In the genomic region with DNA sequence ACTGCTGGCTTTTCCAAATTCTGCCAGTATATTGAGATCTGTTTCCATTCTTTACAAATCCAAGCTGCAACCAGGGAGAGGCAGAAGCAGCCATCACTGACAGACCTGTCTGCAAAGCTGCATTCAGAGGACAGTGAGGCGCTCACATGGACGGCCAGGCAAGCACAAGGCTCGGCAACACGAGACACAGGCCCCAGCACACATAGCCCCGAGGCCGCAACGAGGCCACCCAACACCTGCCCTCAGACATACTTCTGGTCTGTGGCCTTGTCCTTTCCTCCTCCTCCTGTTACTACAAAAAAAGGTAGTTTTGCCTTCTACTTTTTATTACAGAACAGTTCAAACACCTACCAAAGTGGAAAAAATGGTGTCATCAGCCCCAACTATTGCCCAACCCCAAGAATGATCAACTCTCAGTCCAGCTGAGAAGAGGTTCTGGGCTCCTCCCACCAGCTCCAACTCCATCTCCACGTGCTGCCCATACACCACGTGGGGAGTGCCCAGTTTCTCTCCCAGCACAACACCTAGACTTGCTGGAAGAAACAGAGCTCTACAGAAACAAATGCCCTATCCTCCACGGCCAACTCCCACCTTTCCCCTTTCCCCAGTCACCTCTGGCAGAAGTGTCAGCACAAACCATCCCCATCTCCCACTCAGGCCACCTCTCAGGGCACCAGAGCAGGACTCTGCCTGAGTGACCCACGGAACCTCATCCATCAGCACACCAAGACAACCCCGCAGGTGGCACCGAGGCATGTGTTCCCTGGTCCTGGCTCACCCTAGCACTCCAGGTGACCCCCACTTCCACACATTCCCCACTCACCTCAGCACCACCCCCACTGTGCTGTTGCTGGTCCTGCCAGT, we compare ENCODE assay signal across 13 cellular contexts. TPM values are rescaled to one million over a fixed set of nuclear protein-coding genes. Genes with fewer than 3 reads are reported as not detected.
A peak's percentile ranks its signal among the peaks of the same experiment; 100 is the strongest.
DNase-seq lines count a peak whose midpoint lies in the region; ATAC-seq, FAIRE-seq and TF ChIP-seq lines count a peak whose summit lies in the region.
"Had no signal": no experiment of that assay in that cellular context is flagged by ENCODE, and none has a peak within 500 bp of the region (broad histone marks: within the 10 kb centered on the region; RNA-seq: fewer than 3 reads in every experiment).

No MANE protein-coding gene starts in this region.

- H3K4me3 Mint-ChIP-seq in naive thymus-derived CD4-positive, alpha-beta T cell = no peak overlapping the region

- no peak overlapping the region for H3K4me2 ChIP-seq in K562 (ENCODE audit: insufficient read depth, low read length)

- H3K4me1 ChIP-seq in K562 (replicated peaks in 1 of 2; ENCODE audit: control insufficient read depth in 2 of 2, insufficient read depth in 2 of 2, low read length in 2 of 2) = peaks cover 3 to 13% of the 10 kb centered on the region in 2 experiments; a peak in 3 of 5 replicates
- peaks cover 14 to 23% of the 10 kb centered on the region in 2 donors for H3K4me1 ChIP-seq in lung (ENCODE audit: control insufficient read depth in 2 of 2, insufficient read depth in 2 of 2, low read length in 2 of 2)
- peaks cover 14 to 16% of the 10 kb centered on the region in 2 donors for H3K4me1 ChIP-seq in naive thymus-derived CD4-positive, alpha-beta T cell (ENCODE audit: control insufficient read depth in 2 of 2, insufficient read depth in 2 of 2, low read length in 2 of 2)

- peaks cover 30% of the 10 kb centered on the region for H3K79me2 ChIP-seq in K562 (ENCODE audit: control insufficient read depth, insufficient read depth, low read length)

- no peaks in the 10 kb centered on the region for H3K27me3 Mint-ChIP-seq in naive thymus-derived CD4-positive, alpha-beta T cell

- in situ Hi-C loops in K562 (cut with MboI) = no loop called here

- H3K27ac ChIP-seq in K562 (ENCODE audit: extremely low read depth, low read depth, low read length) (no peak overlapping the region), lung (ENCODE audit: low read depth in 1 of 2, low read length in 1 of 2) (peak overlapping the region in 1 of 2 donors; percentile 43)
- no peak overlapping the region for H3K27ac ChIP-seq in naive thymus-derived CD4-positive, alpha-beta T cell (ENCODE audit: low read depth, low read length)
- H3K27ac ChIP-seq: colonic mucosa had no signal

- no peak overlapping the region for H2AFZ ChIP-seq in K562 (ENCODE audit: low read depth, low read length)

- H3K36me3 ChIP-seq in K562 (ENCODE audit: control insufficient read depth, insufficient read depth, low read length) = peaks cover 82% of the 10 kb centered on the region
- peaks cover 13 to 66% of the 10 kb centered on the region in 2 donors for H3K36me3 ChIP-seq in lung (ENCODE audit: control insufficient read depth in 2 of 2, insufficient read depth in 2 of 2, low read length in 2 of 2)
- peaks cover 44 to 81% (median 55%) of the 10 kb centered on the region in 3 experiments for H3K36me3 ChIP-seq in naive thymus-derived CD4-positive, alpha-beta T cell (ENCODE audit: control insufficient read depth in 2 of 3, insufficient read depth in 3 of 3, low read length in 3 of 3)

- POLR2A ChIA-PET in K562 (lab: Yijun Ruan, JAX) = interaction anchor here (0.6 to 1.2 kb wide), 2 partner anchors 12 to 45 kb away, joined by 3 to 4 read pairs; no protein-coding TSS in a partner anchor
- POLR2A ChIA-PET in naive thymus-derived CD4-positive, alpha-beta T cell (lab: Charles Lee) = no interaction called here

- BruUV-seq in K562 (replicated peaks; lab: Mats Ljungman, UMichigan) = no TSS peak

- no peak for FAIRE-seq in K562 (lab: Jason Lieb, UNC)

- intact Hi-C loops in K562 (cut with micrococcal nuclease) = no loop called here
- intact Hi-C loops in naive thymus-derived CD4-positive, alpha-beta T cell (cut with micrococcal nuclease) = no loop called here

- CTCF ChIA-PET in K562 (lab: Yijun Ruan, JAX; ENCODE audit: low intra/inter-chr PET ratio) = no interaction called here
- CTCF ChIA-PET in naive thymus-derived CD4-positive, alpha-beta T cell (lab: Charles Lee) = no interaction called here

- no peaks in the 10 kb centered on the region for H3K27me3 ChIP-seq in K562 (ENCODE audit: control insufficient read depth in 2 of 2, insufficient read depth in 2 of 2, low read length in 2 of 2)
- no peaks in the 10 kb centered on the region for H3K27me3 ChIP-seq in lung (ENCODE audit: control insufficient read depth, insufficient read depth)
- no peaks in the 10 kb centered on the region for H3K27me3 ChIP-seq in naive thymus-derived CD4-positive, alpha-beta T cell (ENCODE audit: control insufficient read depth in 2 of 2, insufficient read depth in 2 of 2, low read length in 2 of 2)
- H3K27me3 ChIP-seq: colonic mucosa had no signal

- no peaks in the 10 kb centered on the region for H3K9me3 ChIP-seq in K562 (replicated peaks; ENCODE audit: control insufficient read depth, insufficient read depth, low read depth, low read length)
- H3K9me3 ChIP-seq in lung (ENCODE audit: control insufficient read depth in 2 of 2, insufficient read depth in 1 of 2, low read length in 1 of 2) = peaks cover 0 to 2% of the 10 kb centered on the region in 2 donors
- H3K9me3 ChIP-seq in naive thymus-derived CD4-positive, alpha-beta T cell (ENCODE audit: control insufficient read depth in 2 of 3, low read length in 3 of 3) = no peaks in the 10 kb centered on the region
- H3K9me3 ChIP-seq: Caco-2, colonic mucosa had no signal

- peaks cover 34 to 74% (median 62%) of the 10 kb centered on the region in 7 donors for H3K4me1 Mint-ChIP-seq in naive thymus-derived CD4-positive, alpha-beta T cell

- peaks cover 4% of the 10 kb centered on the region; the same call in 1 of the 2 replicates for H4K20me1 ChIP-seq in K562 (replicated peaks; ENCODE audit: control insufficient read depth, insufficient read depth, low read length)

- TF ChIP-seq EP300 in K562 (IDR thresholded peaks at IDR 0.05; ENCODE audit: low read length) = no peak

- no peak for TF ChIP-seq POLR2A in K562 (conservative IDR thresholded peaks at IDR 0.05)

- H3K4me3 ChIP-seq in K562 (no peak overlapping the region), lung (no peak overlapping the region)
- no peak overlapping the region for H3K4me3 ChIP-seq in naive thymus-derived CD4-positive, alpha-beta T cell (ENCODE audit: low read length)
- H3K4me3 ChIP-seq: colonic mucosa had no signal

- peak; percentile 43 for DNase-seq in AG08396 (ENCODE audit: low spot score)
- peak; percentile 21 for DNase-seq in GF-D8 (lab: John Stamatoyannopoulos, UW)
- no peak for DNase-seq in K562 (ENCODE audit: extremely low read depth in 1 of 4, low spot score in 3 of 4)
- peak; percentile 51 for DNase-seq in lung (ENCODE audit: low spot score)
- DNase-seq in iPS-NIHi7 (ENCODE audit: extremely low spot score) = no peak
- DNase-seq in NK-92 (lab: John Stamatoyannopoulos, UW; ENCODE audit: unreplicated experiment) = no peak
- no peak for DNase-seq in naive thymus-derived CD4-positive, alpha-beta T cell
- DNase-seq: activated CD8-positive, alpha-beta memory T cell treated with anti-CD3 and anti-CD28 coated beads, Interleukin-2, amount 50 U/mL, for 48 hours; colonic mucosa; NCI-H1092 treated with DMSO at 0.1 percent for 48 hours had no signal

- WGBS in K562 (ENCODE audit: insufficient coverage, low coverage, missing lambda C conversion rate) = 89% methylated on average over 12 of the region's 13 CpGs
- WGBS in lung, 2 donors = 79 to 84% methylated on average over 13 of the region's 13 CpGs

- peaks cover 32 to 72% (median 46%) of the 10 kb centered on the region in 5 donors for H3K36me3 Mint-ChIP-seq in naive thymus-derived CD4-positive, alpha-beta T cell

- TF ChIP-seq RAD21 in K562 (CRISPR knock-in tag; conservative IDR thresholded peaks at IDR 0.05 in 1 of 2, IDR thresholded peaks at IDR 0.05 in 1 of 2) = no peak

- H3K9me3 Mint-ChIP-seq in naive thymus-derived CD4-positive, alpha-beta T cell = no peaks in the 10 kb centered on the region

- no peak for TF ChIP-seq CTCF in K562 (IDR thresholded peaks at IDR 0.05 in 2 of 3, conservative IDR thresholded peaks at IDR 0.05 in 1 of 3; ENCODE audit: insufficient read depth in 2 of 3, low read depth in 1 of 3, low read length in 3 of 3)
- no peak for TF ChIP-seq CTCF in lung (IDR thresholded peaks at IDR 0.05; ENCODE audit: control extremely low read depth, extremely low read depth)

- H3K9me1 ChIP-seq in K562 (ENCODE audit: control insufficient read depth, insufficient read depth, low read length) = no peaks in the 10 kb centered on the region

- ATAC-seq in K562 (no peak), lung (ENCODE audit: insufficient read depth, low FRiP score) (no peak), GM18511 (IDR thresholded peaks at IDR 0.05; ENCODE audit: unreplicated experiment) (no peak)
- no peak for ATAC-seq in naive thymus-derived CD4-positive, alpha-beta T cell

- H3K27ac Mint-ChIP-seq in naive thymus-derived CD4-positive, alpha-beta T cell = peak overlapping the region in 1 of 9 donors; percentile 27

- no peak overlapping the region for H3K9ac ChIP-seq in K562 (ENCODE audit: insufficient read depth in 1 of 2, low read depth in 2 of 2, low read length in 2 of 2)

RNA-seq across cellular contexts. Expression of a gene that starts 7.4 kb away (rescaled TPM):
- total RNA-seq in K562 (2011; cell fraction: chromatin; rRNA removed; ENCODE audit: low replicate concordance) = 35.8 and 48.6 TPM in 2 replicates
- total RNA-seq in K562 (2011; cell fraction: nucleolus; rRNA removed) = 26.0 and 27.4 TPM in 2 replicates
- 29.9 and 33.1 TPM in 2 replicates for total RNA-seq in K562 (2011; cell fraction: nucleoplasm; rRNA removed)
- total RNA-seq in K562 (2014; rRNA removed) (9.8 and 12.2 TPM in 2 replicates), K562 (2014; rRNA removed; fragmentation: Illumina TruSeq; extraction: Trizol) (5.9 and 6.1 TPM in 2 replicates), K562 (2015; rRNA removed; fragmentation: Illumina TruSeq; extraction: Trizol) (7.0 and 7.6 TPM in 2 replicates), K562 (2021) (12.8 and 13.4 TPM in 2 replicates), lung (10 to 100 TPM; 44.5 to 49.5 TPM)
- polyA plus RNA-seq in K562 (2011; rRNA removed) (6.9 and 9.5 TPM in 2 replicates), K562 (2014; fragmentation: Illumina TruSeq; extraction: Trizol) (7.5 and 8.6 TPM in 2 replicates), K562 (2014; fragmentation: Nextera tagmentation; extraction: Ambion mirVana) (under 1 TPM; 0.59 to 0.65 TPM), K562 (2014; rRNA removed) (7.3 and 8.0 TPM in 2 replicates), lung (10 to 100 TPM; 12.9 to 15.2 TPM)
- polyA plus RNA-seq in K562 (2011; cell fraction: cytosol; rRNA removed) = 9.3 and 9.4 TPM in 2 replicates
- 23.7 and 30.8 TPM in 2 replicates for polyA plus RNA-seq in K562 (2011; cell fraction: nucleus; rRNA removed)
- polyA plus RNA-seq in K562 (2012) = 6.2 and 12.2 TPM in 2 replicates
- polyA minus RNA-seq in K562 (2011; rRNA and poly(A)+ RNA removed) = 10.4 and 11.4 TPM in 2 replicates
- 9.3 and 13.4 TPM in 2 replicates for polyA minus RNA-seq in K562 (2011; cell fraction: cytosol; rRNA and poly(A)+ RNA removed)
- 15.3 and 19.2 TPM in 2 replicates for polyA minus RNA-seq in K562 (2011; cell fraction: nucleus; rRNA and poly(A)+ RNA removed)
- 10 to 100 TPM; 33.7 to 71.9 (median 67.6) TPM for total RNA-seq in naive thymus-derived CD4-positive, alpha-beta T cell
- 10 to 100 TPM; 10.3 to 24.1 TPM for polyA plus RNA-seq in naive thymus-derived CD4-positive, alpha-beta T cell

RNA-seq across cellular contexts. Expression of a gene that starts 49.3 kb away (rescaled TPM):
- total RNA-seq in K562 (2011; cell fraction: chromatin; rRNA removed; ENCODE audit: low replicate concordance) = not detected in 2 replicates
- not detected in 2 replicates for total RNA-seq in K562 (2011; cell fraction: nucleolus; rRNA removed)
- not detected in 2 replicates for total RNA-seq in K562 (2011; cell fraction: nucleoplasm; rRNA removed)
- total RNA-seq in K562 (2014; rRNA removed) (not detected in 2 replicates), K562 (2014; rRNA removed; fragmentation: Illumina TruSeq; extraction: Trizol) (not detected in 2 replicates), K562 (2015; rRNA removed; fragmentation: Illumina TruSeq; extraction: Trizol) (not detected in 2 replicates), K562 (2021) (0.07 TPM in 1 of 2 replicates, not detected in the other), lung (under 1 TPM; 0.09 to 0.21 TPM)
- polyA plus RNA-seq in K562 (2011; rRNA removed) (not detected in 2 replicates), K562 (2014; fragmentation: Illumina TruSeq; extraction: Trizol) (not detected in 2 replicates), K562 (2014; fragmentation: Nextera tagmentation; extraction: Ambion mirVana) (not detected), K562 (2014; rRNA removed) (not detected in 2 replicates), lung (under 1 TPM; 0.01 to 0.08 TPM)
- not detected in 2 replicates for polyA plus RNA-seq in K562 (2011; cell fraction: cytosol; rRNA removed)
- polyA plus RNA-seq in K562 (2011; cell fraction: nucleus; rRNA removed) = not detected in 2 replicates
- not detected in 2 replicates for polyA plus RNA-seq in K562 (2012)
- polyA minus RNA-seq in K562 (2011; rRNA and poly(A)+ RNA removed) = not detected in 2 replicates
- not detected in 2 replicates for polyA minus RNA-seq in K562 (2011; cell fraction: cytosol; rRNA and poly(A)+ RNA removed)
- not detected in 2 replicates for polyA minus RNA-seq in K562 (2011; cell fraction: nucleus; rRNA and poly(A)+ RNA removed)
- total RNA-seq in naive thymus-derived CD4-positive, alpha-beta T cell = not detected
- polyA plus RNA-seq in naive thymus-derived CD4-positive, alpha-beta T cell = not detected
- total RNA-seq: Caco-2; colonic mucosa; T-helper 2 cell treated with Interferon-gamma antibody and Interleukin-4, amounts not matched to agents 100 ng/mL and 5 ng/mL, for 36 hours had no signal

RNA-seq across cellular contexts. Expression of a gene that starts 55.7 kb away (rescaled TPM):
- not detected in 2 replicates for total RNA-seq in K562 (2011; cell fraction: chromatin; rRNA removed; ENCODE audit: low replicate concordance)
- not detected in 2 replicates for total RNA-seq in K562 (2011; cell fraction: nucleolus; rRNA removed)
- total RNA-seq in K562 (2011; cell fraction: nucleoplasm; rRNA removed) = not detected in 2 replicates
- total RNA-seq in K562 (2014; rRNA removed) (not detected in 2 replicates), K562 (2014; rRNA removed; fragmentation: Illumina TruSeq; extraction: Trizol) (not detected in 2 replicates), K562 (2015; rRNA removed; fragmentation: Illumina TruSeq; extraction: Trizol) (not detected in 2 replicates), K562 (2021) (not detected in 2 replicates), lung (1 to 10 TPM in 1 of 2 donors, under 1 TPM in 1; 0.74 to 2.7 TPM)
- polyA plus RNA-seq in K562 (2011; rRNA removed) (not detected in 2 replicates), K562 (2014; fragmentation: Illumina TruSeq; extraction: Trizol) (not detected in 2 replicates), K562 (2014; fragmentation: Nextera tagmentation; extraction: Ambion mirVana) (not detected), K562 (2014; rRNA removed) (not detected in 2 replicates), lung (1 to 10 TPM in 1 of 2 donors, under 1 TPM in 1; 0.51 to 3.6 TPM)
- 0.09 TPM in 1 of 2 replicates, not detected in the other for polyA plus RNA-seq in K562 (2011; cell fraction: cytosol; rRNA removed)
- polyA plus RNA-seq in K562 (2011; cell fraction: nucleus; rRNA removed) = not detected in 2 replicates
- 0.04 TPM in 1 of 2 replicates, not detected in the other for polyA plus RNA-seq in K562 (2012)
- not detected in 2 replicates for polyA minus RNA-seq in K562 (2011; rRNA and poly(A)+ RNA removed)
- polyA minus RNA-seq in K562 (2011; cell fraction: cytosol; rRNA and poly(A)+ RNA removed) = not detected in 2 replicates
- polyA minus RNA-seq in K562 (2011; cell fraction: nucleus; rRNA and poly(A)+ RNA removed) = not detected in 2 replicates
- 1 to 10 TPM in 1 of 5 experiments, under 1 TPM in 3, not detected in 1; 0.21 to 3.8 (median 0.54) TPM for total RNA-seq in naive thymus-derived CD4-positive, alpha-beta T cell
- not detected for polyA plus RNA-seq in naive thymus-derived CD4-positive, alpha-beta T cell
- total RNA-seq: T-helper 2 cell treated with Interferon-gamma antibody and Interleukin-4, amounts not matched to agents 100 ng/mL and 5 ng/mL, for 36 hours had no signal

Comparison
In these comparisons a context has a peak if more than half of its experiments do, and no peak if none do; other contexts are left out.
1. DNase-seq: peak in AG08396 (single experiment), GF-D8 (single experiment) and lung (single experiment); none in K562 (0 of 4), iPS-NIHi7 (single experiment), NK-92 (single experiment) and naive thymus-derived CD4-positive, alpha-beta T cell (0 of 9).